17 cellular contexts compared by ENCODE assay signal in the genomic region with DNA sequence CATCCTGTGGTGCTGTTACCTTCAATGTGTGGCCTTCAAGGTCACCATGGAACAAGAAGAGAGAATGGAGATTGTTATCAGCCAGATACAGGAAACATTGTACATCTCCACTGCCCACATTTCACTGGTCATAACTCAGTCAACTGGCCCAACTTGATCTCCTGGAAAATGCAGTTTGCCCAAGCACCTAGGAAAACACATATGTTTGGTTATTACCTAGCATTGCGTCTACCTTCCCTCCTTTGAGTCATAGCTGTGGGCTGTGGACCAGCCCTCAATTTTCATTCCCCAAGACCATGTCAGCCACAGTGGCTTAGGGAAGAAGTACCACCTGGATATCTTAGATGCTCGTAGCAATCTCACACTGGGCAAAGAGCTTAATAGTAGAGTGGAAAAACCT.
A peak's percentile ranks its signal among the peaks of the same experiment; 100 is the strongest.
DNase-seq lines count a peak whose midpoint lies in the region; ATAC-seq and TF ChIP-seq lines count a peak whose summit lies in the region.
"Had no signal": no experiment of that assay in that cellular context is flagged by ENCODE, and none has a peak within 500 bp of the region (broad histone marks: within the 10 kb centered on the region; RNA-seq: fewer than 3 reads in every experiment).

No MANE protein-coding gene starts in this region.

- peaks cover 13% of the 10 kb centered on the region for H3K4me1 ChIP-seq in PC-9 (replicated peaks; ENCODE audit: insufficient read depth)
- H3K4me1 ChIP-seq: Caco-2 had no signal

- BruUV-seq in PC-9 (replicated peaks; lab: Mats Ljungman, UMichigan), result no TSS peak

- no peak overlapping the region for H3K4me3 ChIP-seq in PC-9
- H3K4me3 ChIP-seq: BLaER1 had no signal

- no peaks in the 10 kb centered on the region for H3K79me2 ChIP-seq in PC-9 (ENCODE audit: low read depth)

- H3K9me2 ChIP-seq in PC-9 (ENCODE audit: insufficient read depth), result no peaks in the 10 kb centered on the region

- 0 out of 2 replicates have a peak overlapping the region, but pooled peaks have one; percentile 30 for H2AFZ ChIP-seq in PC-9

- POLR2A ChIA-PET in PC-9 (lab: Charles Lee; ENCODE audit: unreplicated experiment), result no interaction called here

- peaks cover 4% of the 10 kb centered on the region for H3K36me3 Mint-ChIP-seq in type B pancreatic cell
- no peaks in the 10 kb centered on the region for H3K36me3 Mint-ChIP-seq in activated CD8-positive, alpha-beta memory T cell treated with anti-CD3 and anti-CD28 coated beads, Interleukin-2, amount 10 ng/mL, durations not matched to agents 7 days and 5 days
- H3K36me3 Mint-ChIP-seq: CD4-positive, CD25-positive, alpha-beta regulatory T cell; CD8-positive, alpha-beta T cell had no signal

- peaks cover 30% of the 10 kb centered on the region for H3K4me1 Mint-ChIP-seq in type B pancreatic cell (ENCODE audit: unreplicated experiment)
- no peaks in the 10 kb centered on the region for H3K4me1 Mint-ChIP-seq in activated CD8-positive, alpha-beta memory T cell treated with anti-CD3 and anti-CD28 coated beads, Interleukin-2, amount 10 ng/mL, durations not matched to agents 7 days and 5 days
- H3K4me1 Mint-ChIP-seq: CD4-positive, CD25-positive, alpha-beta regulatory T cell had no signal

- no peak overlapping the region for H3K4me3 Mint-ChIP-seq in type B pancreatic cell
- no peak overlapping the region for H3K4me3 Mint-ChIP-seq in activated CD8-positive, alpha-beta memory T cell treated with anti-CD3 and anti-CD28 coated beads, Interleukin-2, amount 10 ng/mL, durations not matched to agents 7 days and 5 days
- H3K4me3 Mint-ChIP-seq: B cell; CD4-positive, CD25-positive, alpha-beta regulatory T cell; CD8-positive, alpha-beta T cell had no signal

- CTCF ChIA-PET in PC-9 (lab: Charles Lee), result no interaction called here
- CTCF ChIA-PET in activated CD8-positive, alpha-beta memory T cell treated with anti-CD3 and anti-CD28 coated beads, Interleukin-2, amount 10 ng/mL, durations not matched to agents 7 days and 5 days (lab: Charles Lee), result no interaction called here

- H3K27me3 Mint-ChIP-seq in type B pancreatic cell, result peaks cover 2% of the 10 kb centered on the region
- H3K27me3 Mint-ChIP-seq in activated CD8-positive, alpha-beta memory T cell treated with anti-CD3 and anti-CD28 coated beads, Interleukin-2, amount 10 ng/mL, durations not matched to agents 7 days and 5 days, result no peaks in the 10 kb centered on the region
- H3K27me3 Mint-ChIP-seq: B cell; CD4-positive, CD25-positive, alpha-beta regulatory T cell had no signal

- no peaks in the 10 kb centered on the region for H3F3A ChIP-seq in PC-9 (ENCODE audit: insufficient read depth, low read depth)

- DNase-seq in SIG-M5 treated with dmso at 0.1 percent for 504 hours (lab: John Stamatoyannopoulos, UW; ENCODE audit: unreplicated experiment) (peak; percentile 21), SIG-M5 (lab: John Stamatoyannopoulos, UW) (no peak), PC-9 (peak in 1 of 2 experiments; percentile 81), type B pancreatic cell (ENCODE audit: extremely low spot score, unreplicated experiment) (no peak), NCI-H226 (no peak)
- no peak for DNase-seq in activated CD8-positive, alpha-beta memory T cell treated with anti-CD3 and anti-CD28 coated beads, Interleukin-2, amount 10 ng/mL, durations not matched to agents 7 days and 5 days
- DNase-seq: Caco-2; CD4-positive, CD25-positive, alpha-beta regulatory T cell; CD8-positive, alpha-beta T cell; DMS153; DND-41; H7 had no signal

- no peaks in the 10 kb centered on the region for H4K20me1 ChIP-seq in PC-9 (ENCODE audit: insufficient read depth)
- H4K20me1 ChIP-seq: BLaER1 had no signal

- TF ChIP-seq CTCF in PC-9 (conservative IDR thresholded peaks at IDR 0.05) (no peak), type B pancreatic cell (conservative IDR thresholded peaks at IDR 0.05) (no peak)

- no peaks in the 10 kb centered on the region for H3K27me3 ChIP-seq in PC-9 (ENCODE audit: insufficient read depth, low read depth)
- H3K27me3 ChIP-seq: BLaER1 had no signal

- H3K9me3 Mint-ChIP-seq in type B pancreatic cell, result peaks cover 9% of the 10 kb centered on the region
- H3K9me3 Mint-ChIP-seq in activated CD8-positive, alpha-beta memory T cell treated with anti-CD3 and anti-CD28 coated beads, Interleukin-2, amount 10 ng/mL, durations not matched to agents 7 days and 5 days (ENCODE audit: low read depth), result no peaks in the 10 kb centered on the region
- H3K9me3 Mint-ChIP-seq: CD8-positive, alpha-beta T cell had no signal

- intact Hi-C loops in PC-9 (cut with micrococcal nuclease; ENCODE audit: unreplicated experiment), result no loop called here

- H3K36me3 ChIP-seq in PC-9 (ENCODE audit: low read depth), result no peaks in the 10 kb centered on the region
- H3K36me3 ChIP-seq: BLaER1 had no signal

- H3K27ac ChIP-seq in PC-9, result 0 out of 2 replicates have a peak overlapping the region, but pooled peaks have one; percentile 16
- H3K27ac ChIP-seq: 22Rv1, BLaER1, C4-2B had no signal

- H3K27ac Mint-ChIP-seq in type B pancreatic cell, result peak overlapping the region; percentile 35
- H3K27ac Mint-ChIP-seq in activated CD8-positive, alpha-beta memory T cell treated with anti-CD3 and anti-CD28 coated beads, Interleukin-2, amount 10 ng/mL, durations not matched to agents 7 days and 5 days, result no peak overlapping the region
- H3K27ac Mint-ChIP-seq: B cell; CD4-positive, CD25-positive, alpha-beta regulatory T cell; CD8-positive, alpha-beta T cell had no signal

- H3K4me2 ChIP-seq in PC-9, result 0 out of 2 replicates have a peak overlapping the region, but pooled peaks have one; percentile 11
- H3K4me2 ChIP-seq: BLaER1 had no signal

- H3K9me3 ChIP-seq in PC-9 (ENCODE audit: insufficient read depth, low read depth), result no peaks in the 10 kb centered on the region
- H3K9me3 ChIP-seq: Caco-2 had no signal

- ATAC-seq in activated CD8-positive, alpha-beta memory T cell treated with anti-CD3 and anti-CD28 coated beads, Interleukin-2, amount 10 ng/mL, durations not matched to agents 7 days and 5 days, result no peak
- ATAC-seq: CD8-positive, alpha-beta T cell; HCT116 had no signal
